In genomic region chr6:81148726-81149125, GRCh38 we compare ENCODE assay signal across 18 cellular contexts.
"Had no signal": no experiment of that assay in that cellular context is flagged by ENCODE, and none has a peak within 500 bp of the region (broad histone marks: within the 10 kb centered on the region; RNA-seq: fewer than 3 reads in every experiment).

No MANE protein-coding gene starts in this region.

- H3K4me3 ChIP-seq: left ventricle myocardium inferior, lung, right lobe of liver, testis, transverse colon had no signal

- ATAC-seq: activated CD8-positive, alpha-beta T cell treated with anti-CD3 and anti-CD28 coated beads for 36 hours; activated naive CD8-positive, alpha-beta T cell treated with anti-CD3 and anti-CD28 coated beads, Interleukin-2, amount 50 U/mL, for 24 hours; activated T-cell treated with anti-CD3 and anti-CD28 coated beads, Interleukin-2, amount 50 U/mL, for 4 hours; activated T-helper 17 cell treated with anti-CD3 and anti-CD28 coated beads, Interleukin-2, amount 50 U/mL, for 72 hours; natural killer cell; right lobe of liver; stimulated activated naive CD8-positive, alpha-beta T cell treated with anti-CD3 and anti-CD28 coated beads, Interleukin-15, Interleukin-2, amounts not matched to agents 100 U/mL and 50 U/mL, for 24 hours had no signal

- DNase-seq: activated CD4-positive, alpha-beta T cell treated with anti-CD3 and anti-CD28 coated beads for 1 hour; activated CD4-positive, alpha-beta T cell treated with anti-CD3 and anti-CD28 coated beads, Interleukin-2, amount 50 U/mL, for 1 hour; activated CD8-positive, alpha-beta T cell treated with anti-CD3 and anti-CD28 coated beads for 36 hours; activated naive CD8-positive, alpha-beta T cell treated with anti-CD3 and anti-CD28 coated beads, Interleukin-2, amount 50 U/mL, for 24 hours; activated T-cell treated with anti-CD3 and anti-CD28 coated beads, Interleukin-2, amount 50 U/mL, for 4 hours; anterior cingulate cortex; caudate nucleus; left ventricle myocardium inferior; mesendoderm; natural killer cell; right lobe of liver; stimulated activated CD4-positive, alpha-beta T cell treated with anti-CD3 and anti-CD28 coated beads, Interleukin-12 subunit alpha, Interleukin-12 subunit beta, amount 100 ng/mL, for 4 hours; stimulated activated CD4-positive, alpha-beta T cell treated with anti-CD3 and anti-CD28 coated beads, Interleukin-4, amount 100 ng/mL, for 1 hour; stimulated activated naive CD8-positive, alpha-beta T cell treated with anti-CD3 and anti-CD28 coated beads, Interleukin-15, Interleukin-2, amounts not matched to agents 100 U/mL and 50 U/mL, for 24 hours; testis; transverse colon had no signal
